11 cellular contexts compared by ENCODE assay signal in genomic region chr1:91791691-91792392, GRCh38.
DNase-seq lines count a peak whose midpoint lies in the region; ATAC-seq and TF ChIP-seq lines count a peak whose summit lies in the region.
"Had no signal": no experiment of that assay in that cellular context is flagged by ENCODE, and none has a peak within 500 bp of the region (broad histone marks: within the 10 kb centered on the region; RNA-seq: fewer than 3 reads in every experiment).

No MANE protein-coding gene starts in this region.

- POLR2A ChIA-PET in HEK293 (lab: Yijun Ruan, JAX) = interaction anchor here (1.0 kb wide), 1 partner anchor 72 kb away, joined by 4 read pairs; no protein-coding TSS in a partner anchor
- POLR2A ChIA-PET in naive thymus-derived CD4-positive, alpha-beta T cell (lab: Charles Lee) = interaction anchor here (0.7 to 3.3 kb wide), 3 partner anchors 13 to 83 kb away, joined by 3 to 23 read pairs (median 4); no protein-coding TSS in a partner anchor

- H3K9me3 ChIP-seq in HEK293 (ENCODE audit: control insufficient read depth, insufficient read depth, low read depth, low read length) = no peaks in the 10 kb centered on the region
- H3K9me3 ChIP-seq in naive thymus-derived CD4-positive, alpha-beta T cell (ENCODE audit: control insufficient read depth in 2 of 3, low read length in 3 of 3) = no peaks in the 10 kb centered on the region
- H3K9me3 ChIP-seq: left ventricle myocardium inferior had no signal

- no peak for TF ChIP-seq CTCF in C4-2B (conservative IDR thresholded peaks at IDR 0.05)
- no peak for TF ChIP-seq CTCF in HEK293 (tag by site-specific recombination; IDR thresholded peaks at IDR 0.05)
- no peak for TF ChIP-seq CTCF in brain (conservative IDR thresholded peaks at IDR 0.05)

- H3K4me3 Mint-ChIP-seq in brain = no peak overlapping the region
- peak overlapping the region in 6 of 10 donors; percentile 10 to 53 (median 32) for H3K4me3 Mint-ChIP-seq in naive thymus-derived CD4-positive, alpha-beta T cell
- H3K4me3 Mint-ChIP-seq: activated CD8-positive, alpha-beta memory T cell treated with anti-CD3 and anti-CD28 coated beads, Interleukin-2, amount 10 ng/mL, durations not matched to agents 7 days and 5 days had no signal

- H3K27me3 Mint-ChIP-seq in brain = peaks cover 7% of the 10 kb centered on the region
- H3K27me3 Mint-ChIP-seq in naive thymus-derived CD4-positive, alpha-beta T cell = peaks cover 0 to 2% (median 0%) of the 10 kb centered on the region in 5 donors
- H3K27me3 Mint-ChIP-seq: activated CD8-positive, alpha-beta memory T cell treated with anti-CD3 and anti-CD28 coated beads, Interleukin-2, amount 10 ng/mL, durations not matched to agents 7 days and 5 days had no signal

- CTCF ChIA-PET in HEK293 (lab: Yijun Ruan, JAX) = interaction anchor here (0.6 to 1.5 kb wide), 8 partner anchors 19 to 521 kb away, joined by 3 to 7 read pairs (median 3); no protein-coding TSS in a partner anchor
- CTCF ChIA-PET in naive thymus-derived CD4-positive, alpha-beta T cell (lab: Charles Lee) = interaction anchor here (0.6 to 1.8 kb wide), 9 partner anchors 9 to 282 kb away, joined by 3 to 8 read pairs (median 3); no protein-coding TSS in a partner anchor

- no peaks in the 10 kb centered on the region for H3K27me3 ChIP-seq in naive thymus-derived CD4-positive, alpha-beta T cell (ENCODE audit: control insufficient read depth in 2 of 2, insufficient read depth in 2 of 2, low read length in 2 of 2)

- no peaks in the 10 kb centered on the region for H3K36me3 ChIP-seq in HEK293 (ENCODE audit: control insufficient read depth in 2 of 2, insufficient read depth in 1 of 2, low read length in 2 of 2)
- peaks cover 0 to 10% (median 0%) of the 10 kb centered on the region in 3 experiments for H3K36me3 ChIP-seq in naive thymus-derived CD4-positive, alpha-beta T cell (ENCODE audit: control insufficient read depth in 2 of 3, insufficient read depth in 3 of 3, low read length in 3 of 3)

- peaks cover 0 to 4% (median 3%) of the 10 kb centered on the region in 5 experiments for H3K9me3 Mint-ChIP-seq in brain
- H3K9me3 Mint-ChIP-seq in naive thymus-derived CD4-positive, alpha-beta T cell = peaks cover 0 to 5% (median 0%) of the 10 kb centered on the region in 11 donors

- H3K27ac ChIP-seq in C4-2B (peak overlapping the region; percentile 19; the same call in 1 of the 2 replicates), HEK293 (ENCODE audit: extremely low read depth, low read depth, low read length) (no peak overlapping the region)
- H3K27ac ChIP-seq in naive thymus-derived CD4-positive, alpha-beta T cell (ENCODE audit: low read depth, low read length) = no peak overlapping the region
- H3K27ac ChIP-seq: left ventricle myocardium inferior had no signal

- ATAC-seq in naive thymus-derived CD4-positive, alpha-beta T cell = peak; percentile 57
- no peak for ATAC-seq in GM21528 (IDR thresholded peaks at IDR 0.05; ENCODE audit: low FRiP score, unreplicated experiment)
- ATAC-seq in GM18520 (IDR thresholded peaks at IDR 0.05; ENCODE audit: unreplicated experiment) = no peak
- ATAC-seq: activated CD8-positive, alpha-beta memory T cell treated with anti-CD3 and anti-CD28 coated beads, Interleukin-2, amount 10 ng/mL, durations not matched to agents 7 days and 5 days had no signal

- H3K27ac Mint-ChIP-seq in brain = peak overlapping the region in 3 of 5 experiments; percentile 33 to 79 (median 65)
- peak overlapping the region; percentile 24 to 86 (median 83) for H3K27ac Mint-ChIP-seq in naive thymus-derived CD4-positive, alpha-beta T cell
- H3K27ac Mint-ChIP-seq: activated CD8-positive, alpha-beta memory T cell treated with anti-CD3 and anti-CD28 coated beads, Interleukin-2, amount 10 ng/mL, durations not matched to agents 7 days and 5 days had no signal

- DNase-seq in naive thymus-derived CD4-positive, alpha-beta T cell = peak in 6 of 9 donors; percentile 27 to 48 (median 42)
- DNase-seq in NCI-H1417 treated with DMSO at 0.1 percent for 48 hours (lab: John Stamatoyannopoulos, UW) = no peak
- DNase-seq in HK-2 (ENCODE audit: unreplicated experiment) = no peak
- DNase-seq: activated CD8-positive, alpha-beta memory T cell treated with anti-CD3 and anti-CD28 coated beads, Interleukin-2, amount 10 ng/mL, durations not matched to agents 7 days and 5 days; left ventricle myocardium inferior; retina had no signal

- peaks cover 62% of the 10 kb centered on the region for H3K4me1 Mint-ChIP-seq in brain
- peaks cover 28 to 43% (median 40%) of the 10 kb centered on the region in 7 donors for H3K4me1 Mint-ChIP-seq in naive thymus-derived CD4-positive, alpha-beta T cell

- peaks cover 21% of the 10 kb centered on the region for H3K4me1 ChIP-seq in HEK293 (ENCODE audit: control insufficient read depth, insufficient read depth, low read length)
- peaks cover 18 to 28% of the 10 kb centered on the region in 2 donors for H3K4me1 ChIP-seq in naive thymus-derived CD4-positive, alpha-beta T cell (ENCODE audit: control insufficient read depth in 2 of 2, insufficient read depth in 2 of 2, low read length in 2 of 2)

- no peak overlapping the region for H3K4me3 ChIP-seq in HEK293 (ENCODE audit: low read depth, low read length)
- no peak overlapping the region for H3K4me3 ChIP-seq in naive thymus-derived CD4-positive, alpha-beta T cell (ENCODE audit: low read length)
- H3K4me3 ChIP-seq: left ventricle myocardium inferior had no signal

- intact Hi-C loops in naive thymus-derived CD4-positive, alpha-beta T cell (cut with micrococcal nuclease) = loop anchor here in 1 of 2 donors (1.0 kb wide), 3 partner anchors 12 to 135 kb away; no protein-coding TSS in a partner anchor

- peaks cover 4% of the 10 kb centered on the region for H3K36me3 Mint-ChIP-seq in brain
- H3K36me3 Mint-ChIP-seq in naive thymus-derived CD4-positive, alpha-beta T cell = peaks cover 0 to 31% (median 20%) of the 10 kb centered on the region in 5 donors

TF ChIP-seq in HEK293, 187 proteins besides CTCF, POLR2A, EP300 and RAD21:
- TF ChIP-seq IKZF3 (tag by site-specific recombination; IDR thresholded peaks at IDR 0.05) (0 out of 2 replicates have a peak, but pooled peaks have one; percentile 11), ZSCAN4 (tag by site-specific recombination; IDR thresholded peaks at IDR 0.05) (no peak), SCRT2 (tag by site-specific recombination; IDR thresholded peaks at IDR 0.05) (0 out of 2 replicates have a peak, but pooled peaks have one; percentile 12), ZNF311 (tag by site-specific recombination; IDR thresholded peaks at IDR 0.05; ENCODE audit: borderline replicate concordance) (no peak), PRDM10 (tag by site-specific recombination; IDR thresholded peaks at IDR 0.05) (peak; percentile 63)

Comparison
In these comparisons a context has a peak if more than half of its experiments do, and no peak if none do; other contexts are left out.
1. H3K4me3 Mint-ChIP-seq: peak in naive thymus-derived CD4-positive, alpha-beta T cell (6 of 10); none in brain (0 of 5).
2. DNase-seq: peak in naive thymus-derived CD4-positive, alpha-beta T cell (6 of 9); none in NCI-H1417 treated with DMSO at 0.1 percent for 48 hours (single experiment) and HK-2 (single experiment).